26 cellular contexts compared by ENCODE assay signal in genomic region chr4:6293661-6294060, GRCh38.
"Had no signal": no experiment of that assay in that cellular context is flagged by ENCODE, and none has a peak within 500 bp of the region (broad histone marks: within the 10 kb centered on the region; RNA-seq: fewer than 3 reads in every experiment).

No MANE protein-coding gene starts in this region.

- H3K4me3 ChIP-seq: ovary, psoas muscle, right lobe of liver, sigmoid colon, stomach, thoracic aorta, thyroid gland, tibial nerve, upper lobe of left lung, vagina had no signal

- H3K27ac Mint-ChIP-seq: naive B cell; stimulated activated effector memory CD8-positive, alpha-beta T cell treated with anti-CD3 and anti-CD28 coated beads, Interleukin-12 subunit alpha, Interleukin-12 subunit beta, amount 100 ng/mL, for 72 hours; stimulated activated naive B cell treated with anti-CD40 and anti-IgM and Interleukin-4, amounts not matched to agents 10 μg/mL and 1 μg/mL and 100 μg/mL, for 72 hours; stimulated activated naive CD8-positive, alpha-beta T cell treated with anti-CD3 and anti-CD28 coated beads, Interleukin-15, Interleukin-2, amounts not matched to agents 100 ng/mL and 50 ng/mL, for 24 hours had no signal

- H3K27me3 ChIP-seq: ovary, right lobe of liver, sigmoid colon, stomach, thyroid gland, tibial nerve, upper lobe of left lung, vagina had no signal

- H3K36me3 Mint-ChIP-seq: naive B cell; stimulated activated effector memory CD8-positive, alpha-beta T cell treated with anti-CD3 and anti-CD28 coated beads, Interleukin-12 subunit alpha, Interleukin-12 subunit beta, amount 100 ng/mL, for 72 hours had no signal

- ATAC-seq: naive thymus-derived CD8-positive, alpha-beta T cell; psoas muscle; right cardiac atrium; right lobe of liver; stimulated activated effector memory CD8-positive, alpha-beta T cell treated with anti-CD3 and anti-CD28 coated beads, Interleukin-12 subunit alpha, Interleukin-12 subunit beta, amount 100 ng/mL, for 72 hours; stimulated activated naive B cell treated with anti-CD40 and anti-IgM and Interleukin-4, amounts not matched to agents 10 μg/mL and 1 μg/mL and 100 μg/mL, for 72 hours had no signal

- H3K9me3 Mint-ChIP-seq: naive B cell; naive thymus-derived CD8-positive, alpha-beta T cell; stimulated activated effector memory CD8-positive, alpha-beta T cell treated with anti-CD3 and anti-CD28 coated beads, Interleukin-12 subunit alpha, Interleukin-12 subunit beta, amount 100 ng/mL, for 72 hours; stimulated activated naive B cell treated with anti-CD40 and anti-IgM and Interleukin-4, amounts not matched to agents 10 μg/mL and 1 μg/mL and 100 μg/mL, for 72 hours; stimulated activated naive CD8-positive, alpha-beta T cell treated with anti-CD3 and anti-CD28 coated beads, Interleukin-15, Interleukin-2, amounts not matched to agents 100 ng/mL and 50 ng/mL, for 24 hours had no signal

- H3K27ac ChIP-seq: ovary, parathyroid adenoma, psoas muscle, right lobe of liver, sigmoid colon, stomach, thoracic aorta, thyroid gland, tibial nerve, upper lobe of left lung, vagina had no signal

- H3K36me3 ChIP-seq: right lobe of liver had no signal

- H3K9me3 ChIP-seq: ovary, psoas muscle, right lobe of liver, sigmoid colon, stomach, thoracic aorta, thyroid gland, tibial nerve, upper lobe of left lung, vagina had no signal

- H2AFZ ChIP-seq: parathyroid adenoma had no signal

- H3K4me3 Mint-ChIP-seq: naive thymus-derived CD8-positive, alpha-beta T cell; stimulated activated effector memory CD8-positive, alpha-beta T cell treated with anti-CD3 and anti-CD28 coated beads, Interleukin-12 subunit alpha, Interleukin-12 subunit beta, amount 100 ng/mL, for 72 hours; stimulated activated naive B cell treated with anti-CD40 and anti-IgM and Interleukin-4, amounts not matched to agents 10 μg/mL and 1 μg/mL and 100 μg/mL, for 72 hours; stimulated activated naive CD8-positive, alpha-beta T cell treated with anti-CD3 and anti-CD28 coated beads, Interleukin-15, Interleukin-2, amounts not matched to agents 100 ng/mL and 50 ng/mL, for 24 hours had no signal

- H3K9ac ChIP-seq: parathyroid adenoma had no signal

- H3K79me2 ChIP-seq: parathyroid adenoma had no signal

- DNase-seq: naive B cell; naive thymus-derived CD8-positive, alpha-beta T cell; occipital lobe; psoas muscle; right cardiac atrium; right lobe of liver; sigmoid colon; small intestine; stimulated activated CD4-positive, alpha-beta T cell treated with anti-CD3 and anti-CD28 coated beads, Interleukin-15, amount 100 ng/mL, for 24 hours; stimulated activated CD4-positive, alpha-beta T cell treated with anti-CD3 and anti-CD28 coated beads, Interleukin-2, amount 100 ng/mL, for 24 hours; stimulated activated CD4-positive, alpha-beta T cell treated with anti-CD3 and anti-CD28 coated beads, Interleukin-2, amount 100 ng/mL, for 48 hours; stimulated activated CD4-positive, alpha-beta T cell treated with anti-CD3 and anti-CD28 coated beads, Interleukin-4, amount 100 ng/mL, for 24 hours; stimulated activated naive B cell treated with anti-CD40 and anti-IgM and Interleukin-4, amounts not matched to agents 10 μg/mL and 1 μg/mL and 100 μg/mL, for 72 hours; stimulated activated naive CD4-positive, alpha-beta T cell treated with Interleukin-2 at 50 U/mL for 16 hours; stomach; thyroid gland; trophoblast cell; upper lobe of left lung had no signal

- H3K4me1 ChIP-seq: parathyroid adenoma, psoas muscle, right lobe of liver, thyroid gland, tibial nerve, upper lobe of left lung, vagina had no signal

- H3K4me1 Mint-ChIP-seq: naive B cell; stimulated activated naive B cell treated with anti-CD40 and anti-IgM and Interleukin-4, amounts not matched to agents 10 μg/mL and 1 μg/mL and 100 μg/mL, for 72 hours had no signal

- H3K27me3 Mint-ChIP-seq: naive B cell; naive thymus-derived CD8-positive, alpha-beta T cell; progenitor cell of endocrine pancreas; stimulated activated naive B cell treated with anti-CD40 and anti-IgM and Interleukin-4, amounts not matched to agents 10 μg/mL and 1 μg/mL and 100 μg/mL, for 72 hours; stimulated activated naive CD8-positive, alpha-beta T cell treated with anti-CD3 and anti-CD28 coated beads, Interleukin-15, Interleukin-2, amounts not matched to agents 100 ng/mL and 50 ng/mL, for 24 hours had no signal
